In genomic region chr2:233862261-233862768, GRCh38 we compare ENCODE assay signal across 35 cellular contexts. TPM values are rescaled to one million over a fixed set of nuclear protein-coding genes. Genes with fewer than 3 reads are reported as not detected.
"Had no signal": no experiment of that assay in that cellular context is flagged by ENCODE, and none has a peak within 500 bp of the region (broad histone marks: within the 10 kb centered on the region; RNA-seq: fewer than 3 reads in every experiment).

No MANE protein-coding gene starts in this region.

- DNase-seq: activated CD4-positive, alpha-beta memory T cell treated with anti-CD3 and anti-CD28 coated beads for 36 hours; activated CD4-positive, alpha-beta T cell treated with anti-CD3 and anti-CD28 coated beads for 48 hours; activated CD8-positive, alpha-beta memory T cell treated with anti-CD3 and anti-CD28 coated beads, Interleukin-2, amount 50 U/mL, for 4 hours; activated effector memory CD4-positive, alpha-beta T cell treated with anti-CD3 and anti-CD28 coated beads, Interleukin-2, amount 50 U/mL, for 16 hours; activated naive CD4-positive, alpha-beta T cell treated with anti-CD3 and anti-CD28 coated beads for 36 hours; activated naive CD8-positive, alpha-beta T cell treated with anti-CD3 and anti-CD28 coated beads, Interleukin-2, amount 10 ng/mL, durations not matched to agents 7 days and 5 days; activated T-cell treated with anti-CD3 and anti-CD28 coated beads, Interleukin-2, amount 50 U/mL, for 1 hour; cerebellar nuclear complex; colonic mucosa; effector CD8-positive, alpha-beta T cell; erythroblast; kidney; naive B cell; nucleus accumbens; psoas muscle; stimulated activated CD4-positive, alpha-beta T cell treated with anti-CD3 and anti-CD28 coated beads, Interleukin-15, amount 100 ng/mL, for 24 hours; stimulated activated CD4-positive, alpha-beta T cell treated with anti-CD3 and anti-CD28 coated beads, Interleukin-2, amount 100 ng/mL, for 24 hours; stimulated activated naive B cell treated with anti-CD40 and anti-IgM and Interleukin-4, amounts not matched to agents 10 μg/mL and 1 μg/mL and 100 μg/mL, for 72 hours; stomach; T-helper 17 cell; thyroid gland; upper lobe of left lung had no signal

- FAIRE-seq: kidney had no signal

- H3K4me1 Mint-ChIP-seq: brain, mesothelial cell of epicardium had no signal

- H3K27me3 Mint-ChIP-seq: activated CD4-positive, alpha-beta memory T cell treated with anti-CD3 and anti-CD28 coated beads for 36 hours; stimulated activated naive B cell treated with anti-CD40 and anti-IgM and Interleukin-4, amounts not matched to agents 10 μg/mL and 1 μg/mL and 100 μg/mL, for 72 hours; T-helper 17 cell had no signal

- H3K27ac ChIP-seq: ascending aorta, cardiac muscle cell, colonic mucosa, gastroesophageal sphincter, hepatocyte, parathyroid adenoma, psoas muscle, stomach, thyroid gland, upper lobe of left lung, vagina had no signal

- H3K9me3 ChIP-seq: ascending aorta, colonic mucosa, gastroesophageal sphincter, psoas muscle, thyroid gland, upper lobe of left lung, vagina had no signal

- H3K9ac ChIP-seq: parathyroid adenoma had no signal

- H3K27ac Mint-ChIP-seq: activated CD4-positive, alpha-beta memory T cell treated with anti-CD3 and anti-CD28 coated beads for 36 hours; activated naive CD4-positive, alpha-beta T cell treated with anti-CD3 and anti-CD28 coated beads for 36 hours; activated naive CD8-positive, alpha-beta T cell treated with anti-CD3 and anti-CD28 coated beads, Interleukin-2, amount 10 ng/mL, durations not matched to agents 7 days and 5 days; activated T-helper 1 cell treated with anti-CD3 and anti-CD28 coated beads, Interleukin-12 subunit alpha, Interleukin-12 subunit beta, Interleukin-2, Interleukin-4 antibody, amounts not matched to agents 30 ng/mL and 10 ng/mL and 1 ng/mL, durations not matched to agents 14 hours and 24 hours and 36 hours; brain; mesothelial cell of epicardium; stimulated activated naive B cell treated with anti-CD40 and anti-IgM and Interleukin-4, amounts not matched to agents 10 μg/mL and 1 μg/mL and 100 μg/mL, for 72 hours; T-helper 17 cell had no signal

- H3K36me3 ChIP-seq: ascending aorta, cardiac muscle cell, colonic mucosa, gastroesophageal sphincter, stomach, thyroid gland, upper lobe of left lung, vagina had no signal

- H3K4me3 Mint-ChIP-seq: activated CD4-positive, alpha-beta memory T cell treated with anti-CD3 and anti-CD28 coated beads for 36 hours; activated naive CD4-positive, alpha-beta T cell treated with anti-CD3 and anti-CD28 coated beads for 36 hours; activated naive CD8-positive, alpha-beta T cell treated with anti-CD3 and anti-CD28 coated beads, Interleukin-2, amount 10 ng/mL, durations not matched to agents 7 days and 5 days; activated T-helper 1 cell treated with anti-CD3 and anti-CD28 coated beads, Interleukin-12 subunit alpha, Interleukin-12 subunit beta, Interleukin-2, Interleukin-4 antibody, amounts not matched to agents 30 ng/mL and 10 ng/mL and 1 ng/mL, durations not matched to agents 14 hours and 24 hours and 36 hours; brain; mesothelial cell of epicardium; naive B cell; stimulated activated naive B cell treated with anti-CD40 and anti-IgM and Interleukin-4, amounts not matched to agents 10 μg/mL and 1 μg/mL and 100 μg/mL, for 72 hours; T-helper 17 cell had no signal

- H3K27me3 ChIP-seq: ascending aorta, cardiac muscle cell, colonic mucosa, gastroesophageal sphincter, hepatocyte, stomach, thyroid gland, upper lobe of left lung, vagina had no signal

- H3K4me3 ChIP-seq: ascending aorta, cardiac muscle cell, colonic mucosa, gastroesophageal sphincter, hepatocyte, psoas muscle, stomach, thyroid gland, upper lobe of left lung, vagina had no signal

- H3K9me3 Mint-ChIP-seq: activated naive CD8-positive, alpha-beta T cell treated with anti-CD3 and anti-CD28 coated beads, Interleukin-2, amount 10 ng/mL, durations not matched to agents 7 days and 5 days; activated T-helper 1 cell treated with anti-CD3 and anti-CD28 coated beads, Interleukin-12 subunit alpha, Interleukin-12 subunit beta, Interleukin-2, Interleukin-4 antibody, amounts not matched to agents 30 ng/mL and 10 ng/mL and 1 ng/mL, durations not matched to agents 14 hours and 24 hours and 36 hours; stimulated activated naive B cell treated with anti-CD40 and anti-IgM and Interleukin-4, amounts not matched to agents 10 μg/mL and 1 μg/mL and 100 μg/mL, for 72 hours had no signal

- H3K36me3 Mint-ChIP-seq: naive B cell had no signal

- H3K79me2 ChIP-seq: hepatocyte, parathyroid adenoma had no signal

- H2AFZ ChIP-seq: hepatocyte, parathyroid adenoma had no signal

- H3K4me1 ChIP-seq: ascending aorta, colonic mucosa, parathyroid adenoma, psoas muscle, thyroid gland, upper lobe of left lung, vagina had no signal

- H3K4me2 ChIP-seq: hepatocyte had no signal

RNA-seq across cellular contexts. Expression of gene HJURP, which starts 8.0 kb away (rescaled TPM):
- total RNA-seq: ascending aorta, psoas muscle had no signal

RNA-seq across cellular contexts. Expression of gene TRPM8, which starts 54.9 kb away (rescaled TPM):
- total RNA-seq: activated CD4-positive, alpha-beta memory T cell treated with anti-CD3 and anti-CD28 coated beads for 36 hours; activated CD8-positive, alpha-beta memory T cell treated with anti-CD3 and anti-CD28 coated beads for 36 hours; activated naive CD4-positive, alpha-beta T cell treated with anti-CD3 and anti-CD28 coated beads for 36 hours; activated naive CD8-positive, alpha-beta T cell treated with anti-CD3 and anti-CD28 coated beads, Interleukin-2, amount 10 ng/mL, durations not matched to agents 7 days and 5 days; activated T-helper 1 cell treated with anti-CD3 and anti-CD28 coated beads, Interleukin-12 subunit alpha, Interleukin-12 subunit beta, Interleukin-2, Interleukin-4 antibody, amounts not matched to agents 30 ng/mL and 10 ng/mL and 1 ng/mL, durations not matched to agents 14 hours and 24 hours and 36 hours; ascending aorta; colonic mucosa; dermis microvascular lymphatic vessel endothelial cell; fibroblast of villous mesenchyme; gastroesophageal sphincter; mesothelial cell of epicardium; psoas muscle; stomach; T-helper 17 cell; thyroid gland; vagina had no signal
- polyA plus RNA-seq: cardiac muscle cell, neural cell, psoas muscle, stomach had no signal
